Comparison of ENCODE assay signal across 28 cellular contexts in the genomic region with DNA sequence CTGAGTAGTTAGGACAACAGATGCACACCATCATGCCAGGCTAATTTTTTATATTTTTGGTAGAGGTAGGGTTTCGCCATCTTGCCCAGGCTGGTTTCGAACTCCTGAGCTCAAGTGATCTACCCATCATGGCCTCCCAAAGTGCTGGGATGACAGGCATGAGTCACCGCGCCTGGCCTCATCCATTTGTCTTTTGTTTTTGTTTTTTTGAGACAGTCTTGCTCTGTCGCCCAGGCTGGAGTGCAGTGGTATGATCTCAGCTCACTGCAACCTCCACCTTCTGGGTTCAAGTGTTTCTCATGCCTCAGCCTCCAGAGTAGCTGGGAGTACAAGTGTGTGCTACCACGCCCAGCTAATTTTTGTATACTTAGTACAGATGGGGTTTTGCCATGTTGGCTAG. TPM values are rescaled to one million over a fixed set of nuclear protein-coding genes. Genes with fewer than 3 reads are reported as not detected.
DNase-seq lines count a peak whose midpoint lies in the region; ATAC-seq and TF ChIP-seq lines count a peak whose summit lies in the region.
"Had no signal": no experiment of that assay in that cellular context is flagged by ENCODE, and none has a peak within 500 bp of the region (broad histone marks: within the 10 kb centered on the region; RNA-seq: fewer than 3 reads in every experiment).

No MANE protein-coding gene starts in this region.

- intact Hi-C loops in dendritic cell treated with granulocyte-macrophage colony-stimulating factor and Interleukin-4, amounts not matched to agents 40 ng/mL and 50 ng/mL, for 4 days (cut with micrococcal nuclease), result no loop called here
- intact Hi-C loops in body of pancreas (cut with DNase I), result no loop called here

- ATAC-seq in activated naive CD8-positive, alpha-beta T cell treated with anti-CD3 and anti-CD28 coated beads, Interleukin-2, amount 10 ng/mL, durations not matched to agents 7 days and 5 days (ENCODE audit: low read depth), result no peak
- ATAC-seq in body of pancreas, result no peak
- ATAC-seq: CD8-positive, alpha-beta T cell had no signal

- H3K27me3 ChIP-seq in body of pancreas, result no peaks in the 10 kb centered on the region
- H3K27me3 ChIP-seq: SJSA1 had no signal

- DNase-seq in activated naive CD8-positive, alpha-beta T cell treated with anti-CD3 and anti-CD28 coated beads, Interleukin-2, amount 10 ng/mL, durations not matched to agents 7 days and 5 days, result no peak
- no peak for DNase-seq in activated naive CD8-positive, alpha-beta T cell treated with anti-CD3 and anti-CD28 coated beads for 36 hours
- DNase-seq in LHCN-M2 (ENCODE audit: low read depth) (peak; percentile 18), type B pancreatic cell (ENCODE audit: extremely low spot score, unreplicated experiment) (no peak), DMS79 (lab: John Stamatoyannopoulos, UW) (no peak), body of pancreas (no peak), UCSD-AML1 (lab: John Stamatoyannopoulos, UW; ENCODE audit: unreplicated experiment) (no peak)
- DNase-seq: C1 segment of cervical spinal cord; Caco-2; CD8-positive, alpha-beta T cell; DMS 273 treated with DMSO at 0.1 percent for 48 hours; DMS79 treated with DMSO at 0.1 percent for 48 hours; GF-D8; GOT3; HCEC 1CT; IMR-90; NCI-H1048; NCI-H1417; NCI-H1694 treated with DMSO at 0.1 percent for 48 hours; NCI-H2081 treated with DMSO at 0.1 percent for 48 hours; NCI-H2171 treated with DMSO at 0.1 percent for 48 hours; NCI-H446; NCI-H524 treated with DMSO at 0.1 percent for 48 hours; NCI-H774; PC-9; Right ventricle myocardium superior had no signal

- H3K27me3 Mint-ChIP-seq in activated naive CD8-positive, alpha-beta T cell treated with anti-CD3 and anti-CD28 coated beads, Interleukin-2, amount 10 ng/mL, durations not matched to agents 7 days and 5 days, result no peaks in the 10 kb centered on the region
- H3K27me3 Mint-ChIP-seq in activated naive CD8-positive, alpha-beta T cell treated with anti-CD3 and anti-CD28 coated beads for 36 hours, result no peaks in the 10 kb centered on the region
- no peaks in the 10 kb centered on the region for H3K27me3 Mint-ChIP-seq in dendritic cell treated with granulocyte-macrophage colony-stimulating factor and Interleukin-4, amounts not matched to agents 40 ng/mL and 50 ng/mL, for 4 days
- H3K27me3 Mint-ChIP-seq in type B pancreatic cell, result no peaks in the 10 kb centered on the region

- H3K4me1 Mint-ChIP-seq in activated naive CD8-positive, alpha-beta T cell treated with anti-CD3 and anti-CD28 coated beads, Interleukin-2, amount 10 ng/mL, durations not matched to agents 7 days and 5 days, result peaks cover 10% of the 10 kb centered on the region
- no peaks in the 10 kb centered on the region for H3K4me1 Mint-ChIP-seq in activated naive CD8-positive, alpha-beta T cell treated with anti-CD3 and anti-CD28 coated beads for 36 hours
- H3K4me1 Mint-ChIP-seq in dendritic cell treated with granulocyte-macrophage colony-stimulating factor and Interleukin-4, amounts not matched to agents 40 ng/mL and 50 ng/mL, for 4 days (ENCODE audit: low read depth), result peaks cover 45% of the 10 kb centered on the region
- peaks cover 7% of the 10 kb centered on the region for H3K4me1 Mint-ChIP-seq in type B pancreatic cell (ENCODE audit: unreplicated experiment)

- 92 to 98% methylated on average over 5 to 6 of the region's 6 CpGs for WGBS in body of pancreas, 2 donors

- no peak overlapping the region for H3K4me3 Mint-ChIP-seq in activated naive CD8-positive, alpha-beta T cell treated with anti-CD3 and anti-CD28 coated beads, Interleukin-2, amount 10 ng/mL, durations not matched to agents 7 days and 5 days
- no peak overlapping the region for H3K4me3 Mint-ChIP-seq in activated naive CD8-positive, alpha-beta T cell treated with anti-CD3 and anti-CD28 coated beads for 36 hours
- H3K4me3 Mint-ChIP-seq in dendritic cell treated with granulocyte-macrophage colony-stimulating factor and Interleukin-4, amounts not matched to agents 40 ng/mL and 50 ng/mL, for 4 days, result no peak overlapping the region
- H3K4me3 Mint-ChIP-seq in type B pancreatic cell, result no peak overlapping the region
- H3K4me3 Mint-ChIP-seq: CD8-positive, alpha-beta T cell had no signal

- POLR2A ChIA-PET in activated naive CD8-positive, alpha-beta T cell treated with anti-CD3 and anti-CD28 coated beads, Interleukin-2, amount 10 ng/mL, durations not matched to agents 7 days and 5 days (lab: Charles Lee), result no interaction called here

- TF ChIP-seq POLR2A in body of pancreas (IDR thresholded peaks at IDR 0.05), result no peak

- no peak for TF ChIP-seq CTCF in type B pancreatic cell (conservative IDR thresholded peaks at IDR 0.05)
- TF ChIP-seq CTCF in body of pancreas (IDR thresholded peaks at IDR 0.05), result no peak

- peaks cover 7% of the 10 kb centered on the region for H3K4me1 ChIP-seq in body of pancreas
- H3K4me1 ChIP-seq: SJSA1 had no signal

- no peaks in the 10 kb centered on the region for H3K9me3 ChIP-seq in body of pancreas
- H3K9me3 ChIP-seq: Caco-2, SJSA1 had no signal

- no peak overlapping the region for H3K27ac ChIP-seq in body of pancreas
- H3K27ac ChIP-seq: PC-9, SJSA1 had no signal

- no peaks in the 10 kb centered on the region for H3K9me3 Mint-ChIP-seq in activated naive CD8-positive, alpha-beta T cell treated with anti-CD3 and anti-CD28 coated beads, Interleukin-2, amount 10 ng/mL, durations not matched to agents 7 days and 5 days
- no peaks in the 10 kb centered on the region for H3K9me3 Mint-ChIP-seq in activated naive CD8-positive, alpha-beta T cell treated with anti-CD3 and anti-CD28 coated beads for 36 hours
- H3K9me3 Mint-ChIP-seq in dendritic cell treated with granulocyte-macrophage colony-stimulating factor and Interleukin-4, amounts not matched to agents 40 ng/mL and 50 ng/mL, for 4 days, result no peaks in the 10 kb centered on the region
- H3K9me3 Mint-ChIP-seq in type B pancreatic cell, result no peaks in the 10 kb centered on the region
- H3K9me3 Mint-ChIP-seq: CD8-positive, alpha-beta T cell had no signal

- H3K27ac Mint-ChIP-seq in activated naive CD8-positive, alpha-beta T cell treated with anti-CD3 and anti-CD28 coated beads, Interleukin-2, amount 10 ng/mL, durations not matched to agents 7 days and 5 days, result peak overlapping the region; percentile 40
- no peak overlapping the region for H3K27ac Mint-ChIP-seq in activated naive CD8-positive, alpha-beta T cell treated with anti-CD3 and anti-CD28 coated beads for 36 hours
- H3K27ac Mint-ChIP-seq in dendritic cell treated with granulocyte-macrophage colony-stimulating factor and Interleukin-4, amounts not matched to agents 40 ng/mL and 50 ng/mL, for 4 days, result peak overlapping the region; percentile 39
- peak overlapping the region; percentile 46 for H3K27ac Mint-ChIP-seq in type B pancreatic cell
- H3K27ac Mint-ChIP-seq: CD8-positive, alpha-beta T cell had no signal

- no peak overlapping the region for H3K4me3 ChIP-seq in body of pancreas
- H3K4me3 ChIP-seq: PC-9, SJSA1 had no signal

- peaks cover 16 to 33% of the 10 kb centered on the region in 2 donors for H3K36me3 ChIP-seq in body of pancreas (replicated peaks in 1 of 2; ENCODE audit: insufficient read depth in 1 of 2, low read depth in 2 of 2)

- peaks cover 25% of the 10 kb centered on the region for H3K36me3 Mint-ChIP-seq in activated naive CD8-positive, alpha-beta T cell treated with anti-CD3 and anti-CD28 coated beads, Interleukin-2, amount 10 ng/mL, durations not matched to agents 7 days and 5 days
- H3K36me3 Mint-ChIP-seq in activated naive CD8-positive, alpha-beta T cell treated with anti-CD3 and anti-CD28 coated beads for 36 hours, result peaks cover 9% of the 10 kb centered on the region
- H3K36me3 Mint-ChIP-seq in dendritic cell treated with granulocyte-macrophage colony-stimulating factor and Interleukin-4, amounts not matched to agents 40 ng/mL and 50 ng/mL, for 4 days (ENCODE audit: low read depth), result peaks cover 96% of the 10 kb centered on the region
- H3K36me3 Mint-ChIP-seq in type B pancreatic cell, result peaks cover 10% of the 10 kb centered on the region

RNA-seq across cellular contexts. Expression of a gene that starts 57.0 kb away (rescaled TPM):
- 100 to 1,000 TPM; 249 to 259 TPM for total RNA-seq in activated naive CD8-positive, alpha-beta T cell treated with anti-CD3 and anti-CD28 coated beads, Interleukin-2, amount 10 ng/mL, durations not matched to agents 7 days and 5 days
- 100 to 1,000 TPM; 127 to 133 TPM for total RNA-seq in activated naive CD8-positive, alpha-beta T cell treated with anti-CD3 and anti-CD28 coated beads for 36 hours
- total RNA-seq in LHCN-M2 (2014; rRNA removed) (75.3 and 80.3 TPM in 2 replicates), type B pancreatic cell (ENCODE audit: low replicate concordance) (119 and 123 TPM in 2 replicates), body of pancreas (100 to 1,000 TPM in 1 of 2 donors, 10 to 100 TPM in 1; 98.6 to 158 TPM)
- 87.0 TPM for polyA plus RNA-seq in LHCN-M2 (2012)
